1 cellular context compared by ENCODE assay signal in genomic region chr16:48385272-48385953, GRCh38.
TF ChIP-seq lines count a peak whose summit lies in the region.

SIAH1 (minus strand) TSS chr16:48385413; CDS start chr16:48362428, 22,985 bp downstream.

TF ChIP-seq in HEK293, 187 proteins besides CTCF, POLR2A, EP300 and RAD21 (continued from another document and continues in another):
- TF ChIP-seq SP7 (tag by site-specific recombination; IDR thresholded peaks at IDR 0.05): peak; percentile 34; the same call in 1 of the 2 replicates
- peak; percentile 18; the same call in 1 of the 2 replicates for TF ChIP-seq KLF9 (tag by site-specific recombination; IDR thresholded peaks at IDR 0.05; ENCODE audit: low read depth)
- TF ChIP-seq ZNF514 (tag by site-specific recombination; IDR thresholded peaks at IDR 0.05): no peak
- no peak for TF ChIP-seq ZBTB44 (tag by site-specific recombination; IDR thresholded peaks at IDR 0.05)
- TF ChIP-seq ZBTB48 (tag by site-specific recombination; IDR thresholded peaks at IDR 0.05): peak; percentile 12; the same call in 1 of the 2 replicates
- no peak; the same call in 1 of the 2 replicates for TF ChIP-seq ZEB2 (tag by site-specific recombination; IDR thresholded peaks at IDR 0.05)
- peak; percentile 82 for TF ChIP-seq ZBTB8A (tag by site-specific recombination; IDR thresholded peaks at IDR 0.05)
- peak; percentile 69 for TF ChIP-seq OSR2 (tag by site-specific recombination; IDR thresholded peaks at IDR 0.05)
- TF ChIP-seq ZBTB20 (tag by site-specific recombination; IDR thresholded peaks at IDR 0.05): no peak
- TF ChIP-seq ZNF585B (tag by site-specific recombination; IDR thresholded peaks at IDR 0.05): no peak
- TF ChIP-seq ZNF529 (tag by site-specific recombination; IDR thresholded peaks at IDR 0.05; ENCODE audit: insufficient replicate concordance): no peak
- TF ChIP-seq ZNF148 (tag by site-specific recombination; IDR thresholded peaks at IDR 0.05; ENCODE audit: borderline replicate concordance): no peak
- TF ChIP-seq ZNF792 (tag by site-specific recombination; IDR thresholded peaks at IDR 0.05): no peak
- peak; percentile 66 for TF ChIP-seq ZNF449 (tag by site-specific recombination; IDR thresholded peaks at IDR 0.05)
- peak; percentile 27; the same call in 1 of the 2 replicates for TF ChIP-seq ZIC2 (tag by site-specific recombination; IDR thresholded peaks at IDR 0.05)
- no peak for TF ChIP-seq FEZF1 (tag by site-specific recombination; IDR thresholded peaks at IDR 0.05)
- TF ChIP-seq ZNF677 (tag by site-specific recombination; IDR thresholded peaks at IDR 0.05): no peak
- TF ChIP-seq KLF1 (tag by site-specific recombination; IDR thresholded peaks at IDR 0.05): peak; percentile 14; the same call in 1 of the 2 replicates
- TF ChIP-seq ZSCAN23 (tag by site-specific recombination; IDR thresholded peaks at IDR 0.05): no peak
- no peak for TF ChIP-seq ZBTB11 (tag by site-specific recombination; conservative IDR thresholded peaks at IDR 0.05; ENCODE audit: low read depth)
- TF ChIP-seq WT1 (tag by site-specific recombination; IDR thresholded peaks at IDR 0.05): no peak
- TF ChIP-seq ATF2 (tag by site-specific recombination; IDR thresholded peaks at IDR 0.05; ENCODE audit: low read depth): no peak
- TF ChIP-seq ZNF501 (tag by site-specific recombination; IDR thresholded peaks at IDR 0.05): no peak
- TF ChIP-seq HOXD13 (CRISPR knock-in tag; IDR thresholded peaks at IDR 0.05; ENCODE audit: borderline replicate concordance): no peak
- TF ChIP-seq PRDM2 (tag by site-specific recombination; IDR thresholded peaks at IDR 0.05; ENCODE audit: borderline replicate concordance): no peak
- no peak for TF ChIP-seq ZNF639 (tag by site-specific recombination; IDR thresholded peaks at IDR 0.05)
- TF ChIP-seq ELK4 (IDR thresholded peaks at IDR 0.05; ENCODE audit: borderline replicate concordance, low read depth, low read length): no peak
- TF ChIP-seq ZNF404 (tag by site-specific recombination; IDR thresholded peaks at IDR 0.05): no peak
- peak; percentile 85; the same call in 1 of the 2 replicates for TF ChIP-seq ZSCAN30 (tag by site-specific recombination; IDR thresholded peaks at IDR 0.05)
- TF ChIP-seq ZFHX2 (tag by site-specific recombination; conservative IDR thresholded peaks at IDR 0.05): 0 out of 2 replicates have a peak, but pooled peaks have one; percentile 4
- TF ChIP-seq ZNF692 (tag by site-specific recombination; IDR thresholded peaks at IDR 0.05): peak; percentile 46
- no peak for TF ChIP-seq ZNF610 (tag by site-specific recombination; IDR thresholded peaks at IDR 0.05; ENCODE audit: borderline replicate concordance)
- peak; percentile 26; the same call in 1 of the 2 replicates for TF ChIP-seq ZNF398 (tag by site-specific recombination; IDR thresholded peaks at IDR 0.05)
